Comparison of ENCODE assay signal across 9 cellular contexts in genomic region chr13:29887030-29887557, GRCh38.
"Had no signal": no experiment of that assay in that cellular context is flagged by ENCODE, and none has a peak within 500 bp of the region (broad histone marks: within the 10 kb centered on the region; RNA-seq: fewer than 3 reads in every experiment).

No MANE protein-coding gene starts in this region.

- H3K36me3 Mint-ChIP-seq: naive B cell had no signal

- H3K27me3 ChIP-seq: cardiac muscle cell, right atrium auricular region had no signal

- H3K4me1 ChIP-seq: right atrium auricular region had no signal

- H3K9me3 Mint-ChIP-seq: naive B cell had no signal

- ATAC-seq: left lobe of liver had no signal

- H3K9me3 ChIP-seq: right atrium auricular region had no signal

- DNase-seq: activated naive CD4-positive, alpha-beta T cell; mammary epithelial cell; naive B cell; posterior cingulate gyrus; SHP77 treated with DMSO at 0.1 percent for 48 hours had no signal

- H3K4me1 Mint-ChIP-seq: naive B cell had no signal

- H3K36me3 ChIP-seq: cardiac muscle cell, right atrium auricular region had no signal

- H3K4me3 ChIP-seq: cardiac muscle cell, right atrium auricular region, skin epidermis had no signal

- H3K27me3 Mint-ChIP-seq: naive B cell had no signal

- H3K27ac ChIP-seq: cardiac muscle cell, right atrium auricular region, skin epidermis had no signal
